In the genomic region with DNA sequence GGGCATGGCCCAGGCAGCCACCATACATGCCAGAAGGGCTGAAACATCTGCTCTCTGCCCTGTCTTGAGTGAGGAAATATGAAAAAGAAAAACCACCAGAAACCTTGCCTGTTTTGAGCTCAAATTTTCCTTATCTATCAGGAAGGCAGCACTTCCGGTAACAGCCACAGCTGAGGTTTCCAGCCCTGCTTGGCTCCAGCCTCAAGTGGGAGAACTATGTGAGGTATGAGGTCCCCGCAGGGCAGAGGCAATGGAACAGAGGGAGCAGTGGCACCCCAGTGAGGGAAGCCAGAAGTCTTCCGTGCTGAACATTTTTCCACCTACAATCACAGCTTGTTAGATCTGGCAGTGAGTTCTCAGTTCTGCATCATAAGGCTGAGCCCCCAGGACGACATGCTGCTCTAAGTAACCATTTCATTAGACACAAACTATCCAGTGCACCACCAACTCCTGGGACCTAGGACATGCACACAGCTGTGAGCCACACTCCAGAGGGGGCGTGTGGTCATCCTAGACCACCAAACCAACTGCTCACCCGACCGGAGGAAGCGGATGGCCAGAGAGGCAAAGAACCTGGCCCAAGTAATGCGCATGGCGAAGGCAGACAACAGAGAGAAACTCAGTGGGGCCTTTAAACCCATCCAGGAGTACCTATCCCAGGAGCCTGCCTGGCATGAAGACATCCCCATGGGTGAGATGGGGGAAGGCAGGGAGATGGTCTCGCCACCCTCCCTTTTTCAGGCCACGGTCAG, we compare ENCODE assay signal across 8 cellular contexts.
DNase-seq lines count a peak whose midpoint lies in the region; ATAC-seq lines count a peak whose summit lies in the region.

No MANE protein-coding gene starts in this region.

- DNase-seq in AG08396 (ENCODE audit: low spot score): peak; percentile 86
- DNase-seq in NCI-H226: peak; percentile 93
- DNase-seq in dedifferentiated amniotic fluid mesenchymal stem cell (ENCODE audit: extremely low spot score): peak; percentile 91
- no peak for DNase-seq in NOMO-1 treated with DMSO at 0.1 percent for 48 hours (lab: John Stamatoyannopoulos, UW; ENCODE audit: unreplicated experiment)
- DNase-seq in NAMALWA (ENCODE audit: low spot score): no peak
- DNase-seq in NK-92 (lab: John Stamatoyannopoulos, UW; ENCODE audit: unreplicated experiment): no peak

- peaks cover 28 to 63% of the 10 kb centered on the region in 2 donors for H3K4me1 ChIP-seq in muscle layer of duodenum (ENCODE audit: control insufficient read depth in 1 of 2, insufficient read depth in 2 of 2, low read length in 2 of 2)

- no peaks in the 10 kb centered on the region for H3K9me3 ChIP-seq in muscle layer of duodenum (ENCODE audit: control insufficient read depth in 1 of 2, low read length in 2 of 2)

- H3K4me3 ChIP-seq in muscle layer of duodenum (ENCODE audit: low read depth in 1 of 2, low read length in 2 of 2): peak overlapping the region in 1 of 2 donors; percentile 1

- H3K36me3 ChIP-seq in muscle layer of duodenum (ENCODE audit: control insufficient read depth in 1 of 2, insufficient read depth in 2 of 2, low read length in 2 of 2): peaks cover 64 to 70% of the 10 kb centered on the region in 2 donors

- ATAC-seq in GM21390 (IDR thresholded peaks at IDR 0.05; ENCODE audit: unreplicated experiment): no peak

- no peaks in the 10 kb centered on the region for H3K27me3 ChIP-seq in muscle layer of duodenum (ENCODE audit: low read depth, low read length)

- peak overlapping the region; percentile 67 for H3K27ac ChIP-seq in muscle layer of duodenum (ENCODE audit: low read length)

Comparison
In these comparisons a context has a peak if more than half of its experiments do, and no peak if none do; other contexts are left out.
1. DNase-seq: peak in AG08396 (single experiment), NCI-H226 (single experiment) and dedifferentiated amniotic fluid mesenchymal stem cell (single experiment); none in NOMO-1 treated with DMSO at 0.1 percent for 48 hours (single experiment), NAMALWA (single experiment) and NK-92 (single experiment).